In the genomic region with DNA sequence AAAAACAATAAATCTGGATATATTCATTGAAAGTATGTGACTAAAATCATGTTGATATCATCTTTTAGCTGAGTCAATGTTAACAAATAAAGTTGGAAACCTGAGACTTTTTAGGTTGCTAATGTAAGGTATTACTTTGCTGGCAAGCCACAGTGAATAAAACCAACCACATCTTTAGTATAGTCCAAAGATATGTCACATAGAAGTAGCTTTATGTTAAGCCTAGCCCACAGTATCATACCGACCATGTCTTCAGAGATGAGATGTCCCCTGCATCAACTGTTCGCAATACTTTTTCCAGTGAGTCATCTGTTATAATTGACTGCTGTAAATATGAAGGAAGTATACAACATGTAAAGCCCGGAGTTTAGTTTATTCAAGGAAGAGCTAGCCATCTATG, we compare ENCODE assay signal across 23 cellular contexts.
DNase-seq lines count a peak whose midpoint lies in the region; ATAC-seq and TF ChIP-seq lines count a peak whose summit lies in the region.
"Had no signal": no experiment of that assay in that cellular context is flagged by ENCODE, and none has a peak within 500 bp of the region (broad histone marks: within the 10 kb centered on the region; RNA-seq: fewer than 3 reads in every experiment).

No MANE protein-coding gene starts in this region.

- no peaks in the 10 kb centered on the region for H3K9me3 Mint-ChIP-seq in HFFc6
- H3K9me3 Mint-ChIP-seq in activated CD4-positive, alpha-beta memory T cell treated with anti-CD3 and anti-CD28 coated beads for 36 hours: no peaks in the 10 kb centered on the region
- H3K9me3 Mint-ChIP-seq: CD8-positive, alpha-beta T cell; T-cell had no signal

- H3K36me3 Mint-ChIP-seq in HFFc6 (ENCODE audit: low read depth): no peaks in the 10 kb centered on the region
- H3K36me3 Mint-ChIP-seq in activated CD4-positive, alpha-beta memory T cell treated with anti-CD3 and anti-CD28 coated beads for 36 hours: no peaks in the 10 kb centered on the region
- H3K36me3 Mint-ChIP-seq: CD8-positive, alpha-beta T cell; T-cell had no signal

- H3K4me1 ChIP-seq in RWPE2 (ENCODE audit: insufficient read depth, poor library complexity, severe bottlenecking) (no peaks in the 10 kb centered on the region), foreskin keratinocyte (no peaks in the 10 kb centered on the region)
- H3K4me1 ChIP-seq: Caco-2 had no signal

- TF ChIP-seq CTCF in HFFc6 (IDR thresholded peaks at IDR 0.05) (no peak), RWPE2 (IDR thresholded peaks at IDR 0.05; ENCODE audit: poor library complexity, severe bottlenecking) (no peak), foreskin keratinocyte (conservative IDR thresholded peaks at IDR 0.05) (no peak)

- CTCF ChIA-PET in activated CD4-positive, alpha-beta memory T cell treated with anti-CD3 and anti-CD28 coated beads for 36 hours (lab: Charles Lee): interaction anchor here (0.9 to 6.5 kb wide), 4 partner anchors 9 to 234 kb away, joined by 3 to 78 read pairs (median 38); no protein-coding TSS in a partner anchor

- H3K36me3 ChIP-seq in RWPE2 (ENCODE audit: low read depth): no peaks in the 10 kb centered on the region
- H3K36me3 ChIP-seq: MG63 had no signal

- peak; percentile 60 for DNase-seq in EH (ENCODE audit: low read depth)
- peak; percentile 51 for DNase-seq in HFFc6
- no peak for DNase-seq in RWPE2 (ENCODE audit: low spot score)
- DNase-seq in foreskin keratinocyte: no peak
- no peak for DNase-seq in activated CD4-positive, alpha-beta memory T cell treated with anti-CD3 and anti-CD28 coated beads for 36 hours
- DNase-seq in epidermal melanocyte (ENCODE audit: insufficient read length, low spot score): no peak
- no peak for DNase-seq in NCI-H2029 treated with DMSO at 0.1 percent for 48 hours (lab: John Stamatoyannopoulos, UW)
- DNase-seq: Caco-2; CD8-positive, alpha-beta T cell; H7; Kasumi-1; MG63; NCI-H1105 treated with DMSO at 0.1 percent for 48 hours; NCI-H146; NCI-H1930; NCI-H510A; NCI-H69; T-cell had no signal

- H3K9me3 ChIP-seq in RWPE2 (ENCODE audit: severe bottlenecking): no peaks in the 10 kb centered on the region
- H3K9me3 ChIP-seq: Caco-2, MG63 had no signal

- H3K27ac ChIP-seq in RWPE2 (ENCODE audit: poor library complexity, severe bottlenecking): no peak overlapping the region
- H3K27ac ChIP-seq in foreskin keratinocyte: no peak overlapping the region
- H3K27ac ChIP-seq: 22Rv1, C4-2B had no signal

- POLR2A ChIA-PET in activated CD4-positive, alpha-beta memory T cell treated with anti-CD3 and anti-CD28 coated beads for 36 hours (lab: Charles Lee): no interaction called here

- intact Hi-C loops in activated CD4-positive, alpha-beta memory T cell treated with anti-CD3 and anti-CD28 coated beads for 36 hours (cut with micrococcal nuclease): no loop called here

- peak overlapping the region; percentile 25; the same call in 1 of the 2 replicates for H3K27ac Mint-ChIP-seq in HFFc6
- no peak overlapping the region for H3K27ac Mint-ChIP-seq in activated CD4-positive, alpha-beta memory T cell treated with anti-CD3 and anti-CD28 coated beads for 36 hours
- H3K27ac Mint-ChIP-seq: B cell; CD8-positive, alpha-beta T cell; T-cell had no signal

- peak overlapping the region; percentile 60 for H3K4me3 Mint-ChIP-seq in HFFc6
- H3K4me3 Mint-ChIP-seq in activated CD4-positive, alpha-beta memory T cell treated with anti-CD3 and anti-CD28 coated beads for 36 hours: no peak overlapping the region
- H3K4me3 Mint-ChIP-seq: B cell; CD8-positive, alpha-beta T cell; T-cell had no signal

- H3K27me3 Mint-ChIP-seq in HFFc6 (ENCODE audit: insufficient read depth): no peaks in the 10 kb centered on the region
- peaks cover 20% of the 10 kb centered on the region for H3K27me3 Mint-ChIP-seq in activated CD4-positive, alpha-beta memory T cell treated with anti-CD3 and anti-CD28 coated beads for 36 hours

- ATAC-seq in RWPE2 (ENCODE audit: low read depth) (peak; percentile 21; the same call in 2 of the 3 replicates), foreskin keratinocyte (peak; percentile 19), HG03565 (IDR thresholded peaks at IDR 0.05; ENCODE audit: unreplicated experiment) (no peak)
- ATAC-seq: CD8-positive, alpha-beta T cell; K562; T-cell had no signal

- peaks cover 61% of the 10 kb centered on the region for H3K4me1 Mint-ChIP-seq in HFFc6 (ENCODE audit: low read depth)
- no peaks in the 10 kb centered on the region for H3K4me1 Mint-ChIP-seq in activated CD4-positive, alpha-beta memory T cell treated with anti-CD3 and anti-CD28 coated beads for 36 hours (ENCODE audit: low read depth)
- H3K4me1 Mint-ChIP-seq: B cell, T-cell had no signal

- H3K4me3 ChIP-seq in RWPE2 (ENCODE audit: severe bottlenecking): no peak overlapping the region
- H3K4me3 ChIP-seq: K562, MG63 had no signal

- H3K27me3 ChIP-seq in RWPE2 (ENCODE audit: insufficient read depth, poor library complexity, severe bottlenecking) (peaks cover 7% of the 10 kb centered on the region), foreskin keratinocyte (peaks cover 22% of the 10 kb centered on the region)
- H3K27me3 ChIP-seq: MG63 had no signal

Comparison
In these comparisons a context has a peak if more than half of its experiments do, and no peak if none do; other contexts are left out.
1. DNase-seq: peak in EH (single experiment) and HFFc6 (single experiment); none in RWPE2 (single experiment), foreskin keratinocyte (0 of 2), activated CD4-positive, alpha-beta memory T cell treated with anti-CD3 and anti-CD28 coated beads for 36 hours (single experiment), epidermal melanocyte (single experiment) and NCI-H2029 treated with DMSO at 0.1 percent for 48 hours (single experiment).